12 cellular contexts compared by ENCODE assay signal in the genomic region with DNA sequence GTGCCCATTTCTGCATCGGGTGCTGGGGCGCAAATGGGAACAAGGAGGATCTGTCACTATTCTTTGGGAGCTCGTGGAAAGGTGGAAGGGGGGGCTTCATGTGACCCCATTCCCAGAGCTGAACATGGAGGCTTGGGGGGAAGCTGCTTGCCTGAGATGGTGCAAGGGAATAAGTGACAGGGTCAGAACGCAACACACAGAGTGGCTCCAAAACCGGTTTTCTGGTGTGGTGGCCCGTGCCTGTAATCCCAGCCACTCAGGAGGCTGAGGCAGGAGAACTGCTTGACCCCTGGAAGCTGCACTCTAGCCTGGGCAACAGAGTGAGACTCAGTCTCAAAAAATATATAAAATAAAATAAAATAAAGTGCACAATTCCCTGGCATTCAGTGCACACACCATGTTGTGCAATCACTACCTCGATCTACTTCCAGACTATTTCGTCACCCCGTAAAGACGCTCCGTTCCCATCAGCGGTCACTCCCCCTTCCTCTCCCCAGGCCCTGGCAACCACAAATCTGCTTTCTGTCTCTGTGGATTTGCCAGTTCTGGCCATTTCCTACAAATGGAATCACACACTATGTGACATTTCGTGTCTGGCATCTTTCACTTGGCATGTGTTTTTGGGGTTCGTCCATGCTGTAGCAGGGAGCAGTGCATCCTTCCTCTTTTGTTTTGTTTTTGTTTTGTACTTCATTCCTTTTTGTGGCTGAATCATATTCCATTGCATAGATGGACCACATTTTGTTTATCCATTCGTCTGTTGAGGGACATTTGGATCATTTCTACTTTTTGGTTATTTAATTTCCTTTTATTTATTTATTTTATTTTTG. TPM values are rescaled to one million over a fixed set of nuclear protein-coding genes. Genes with fewer than 3 reads are reported as not detected.
DNase-seq lines count a peak whose midpoint lies in the region; ATAC-seq and TF ChIP-seq lines count a peak whose summit lies in the region.
"Had no signal": no experiment of that assay in that cellular context is flagged by ENCODE, and none has a peak within 500 bp of the region (broad histone marks: within the 10 kb centered on the region; RNA-seq: fewer than 3 reads in every experiment).

No MANE protein-coding gene starts in this region.

- no peak for ATAC-seq in HG03095 (IDR thresholded peaks at IDR 0.05; ENCODE audit: unreplicated experiment)

- H3K9me3 ChIP-seq in right atrium auricular region, result no peaks in the 10 kb centered on the region

- no peak for TF ChIP-seq CTCF in right atrium auricular region (IDR thresholded peaks at IDR 0.05)

- H3K4me1 ChIP-seq in right atrium auricular region, result peaks cover 4 to 12% of the 10 kb centered on the region in 2 donors

- H3K27me3 ChIP-seq in right atrium auricular region, result no peaks in the 10 kb centered on the region

- no peak overlapping the region for H3K4me3 ChIP-seq in right atrium auricular region

- peak; percentile 84 for DNase-seq in GM04504 (ENCODE audit: low read depth)
- peak; percentile 21 for DNase-seq in UCSD-AML1 (lab: John Stamatoyannopoulos, UW; ENCODE audit: unreplicated experiment)
- DNase-seq in right atrium auricular region (ENCODE audit: low spot score), result peak; percentile 92
- peak; percentile 80 for DNase-seq in stromal cell of bone marrow (ENCODE audit: low read depth)
- DNase-seq in epidermal melanocyte (ENCODE audit: insufficient read length, low spot score), result no peak
- DNase-seq in DMS114 treated with DMSO at 0.1 percent for 48 hours (lab: John Stamatoyannopoulos, UW; ENCODE audit: unreplicated experiment), result no peak
- DNase-seq in DMS53 (lab: John Stamatoyannopoulos, UW), result no peak
- DNase-seq: activated naive CD4-positive, alpha-beta T cell treated with anti-CD3 and anti-CD28 coated beads, Interleukin-2, amount 10 ng/mL, durations not matched to agents 7 days and 5 days; NCI-H446; nephron progenitor cell had no signal

- no peaks in the 10 kb centered on the region for H3K36me3 ChIP-seq in right atrium auricular region

- peak overlapping the region; percentile 59 to 78 for H3K27ac ChIP-seq in right atrium auricular region
- H3K27ac ChIP-seq: VCaP had no signal

RNA-seq across cellular contexts. Expression of a gene that starts 18.3 kb away (rescaled TPM):
- 10 to 100 TPM in 1 of 2 donors, 1 to 10 TPM in 1; 7.8 to 12.5 TPM for total RNA-seq in right atrium auricular region

RNA-seq across cellular contexts. Expression of a gene that starts 22.4 kb away (rescaled TPM):
- 10 to 100 TPM; 27.6 to 61.5 TPM for total RNA-seq in right atrium auricular region

Comparison
In these comparisons a context has a peak if more than half of its experiments do, and no peak if none do; other contexts are left out.
1. DNase-seq: peak in GM04504 (single experiment), UCSD-AML1 (single experiment), right atrium auricular region (single experiment) and stromal cell of bone marrow (single experiment); none in epidermal melanocyte (single experiment), DMS114 treated with DMSO at 0.1 percent for 48 hours (single experiment) and DMS53 (single experiment).